Comparison of ENCODE assay signal across 1 cellular context in the genomic region with DNA sequence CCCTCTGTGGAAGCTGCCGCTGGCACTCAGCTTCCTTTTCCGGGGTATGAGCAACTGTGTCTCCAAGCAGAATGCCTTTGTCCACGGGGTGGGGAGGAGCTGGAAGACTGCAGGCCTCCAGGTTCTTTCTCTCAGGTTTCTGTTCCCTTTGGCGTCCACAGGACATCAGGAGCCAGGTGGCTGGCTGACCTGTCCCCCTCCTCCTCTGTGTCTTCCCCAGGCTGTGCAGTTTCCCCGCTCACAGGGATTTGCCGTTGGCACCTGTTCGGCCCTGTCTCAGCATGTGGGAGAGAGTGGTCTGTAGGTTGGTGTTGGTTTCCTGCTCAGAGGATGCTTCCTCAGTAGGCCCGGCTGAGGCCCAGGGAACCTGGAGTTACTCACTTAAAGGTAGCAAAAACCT.
TF ChIP-seq lines count a peak whose summit lies in the region.

No MANE protein-coding gene starts in this region.

TF ChIP-seq in GM12878, 131 proteins besides CTCF, POLR2A, EP300 and RAD21:
- TF ChIP-seq TARDBP (IDR thresholded peaks at IDR 0.05; ENCODE audit: borderline replicate concordance) (no peak), KLF5 (IDR thresholded peaks at IDR 0.05; ENCODE audit: partially characterized antibody) (no peak), ZNF207 (IDR thresholded peaks at IDR 0.05; ENCODE audit: borderline replicate concordance) (no peak), NBN (IDR thresholded peaks at IDR 0.05) (no peak), PAX8 (IDR thresholded peaks at IDR 0.05) (no peak), SMARCA5 (IDR thresholded peaks at IDR 0.05) (no peak), HCFC1 (IDR thresholded peaks at IDR 0.05; ENCODE audit: low read length) (no peak)
- TF ChIP-seq, protein P1, sequence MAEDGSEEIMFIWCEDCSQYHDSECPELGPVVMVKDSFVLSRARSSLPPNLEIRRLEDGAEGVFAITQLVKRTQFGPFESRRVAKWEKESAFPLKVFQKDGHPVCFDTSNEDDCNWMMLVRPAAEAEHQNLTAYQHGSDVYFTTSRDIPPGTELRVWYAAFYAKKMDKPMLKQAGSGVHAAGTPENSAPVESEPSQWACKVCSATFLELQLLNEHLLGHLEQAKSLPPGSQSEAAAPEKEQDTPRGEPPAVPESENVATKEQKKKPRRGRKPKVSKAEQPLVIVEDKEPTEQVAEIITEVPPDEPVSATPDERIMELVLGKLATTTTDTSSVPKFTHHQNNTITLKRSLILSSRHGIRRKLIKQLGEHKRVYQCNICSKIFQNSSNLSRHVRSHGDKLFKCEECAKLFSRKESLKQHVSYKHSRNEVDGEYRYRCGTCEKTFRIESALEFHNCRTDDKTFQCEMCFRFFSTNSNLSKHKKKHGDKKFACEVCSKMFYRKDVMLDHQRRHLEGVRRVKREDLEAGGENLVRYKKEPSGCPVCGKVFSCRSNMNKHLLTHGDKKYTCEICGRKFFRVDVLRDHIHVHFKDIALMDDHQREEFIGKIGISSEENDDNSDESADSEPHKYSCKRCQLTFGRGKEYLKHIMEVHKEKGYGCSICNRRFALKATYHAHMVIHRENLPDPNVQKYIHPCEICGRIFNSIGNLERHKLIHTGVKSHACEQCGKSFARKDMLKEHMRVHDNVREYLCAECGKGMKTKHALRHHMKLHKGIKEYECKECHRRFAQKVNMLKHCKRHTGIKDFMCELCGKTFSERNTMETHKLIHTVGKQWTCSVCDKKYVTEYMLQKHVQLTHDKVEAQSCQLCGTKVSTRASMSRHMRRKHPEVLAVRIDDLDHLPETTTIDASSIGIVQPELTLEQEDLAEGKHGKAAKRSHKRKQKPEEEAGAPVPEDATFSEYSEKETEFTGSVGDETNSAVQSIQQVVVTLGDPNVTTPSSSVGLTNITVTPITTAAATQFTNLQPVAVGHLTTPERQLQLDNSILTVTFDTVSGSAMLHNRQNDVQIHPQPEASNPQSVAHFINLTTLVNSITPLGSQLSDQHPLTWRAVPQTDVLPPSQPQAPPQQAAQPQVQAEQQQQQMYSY (CRISPR knock-in tag; IDR thresholded peaks at IDR 0.05), result no peak
- TF ChIP-seq, protein P2, sequence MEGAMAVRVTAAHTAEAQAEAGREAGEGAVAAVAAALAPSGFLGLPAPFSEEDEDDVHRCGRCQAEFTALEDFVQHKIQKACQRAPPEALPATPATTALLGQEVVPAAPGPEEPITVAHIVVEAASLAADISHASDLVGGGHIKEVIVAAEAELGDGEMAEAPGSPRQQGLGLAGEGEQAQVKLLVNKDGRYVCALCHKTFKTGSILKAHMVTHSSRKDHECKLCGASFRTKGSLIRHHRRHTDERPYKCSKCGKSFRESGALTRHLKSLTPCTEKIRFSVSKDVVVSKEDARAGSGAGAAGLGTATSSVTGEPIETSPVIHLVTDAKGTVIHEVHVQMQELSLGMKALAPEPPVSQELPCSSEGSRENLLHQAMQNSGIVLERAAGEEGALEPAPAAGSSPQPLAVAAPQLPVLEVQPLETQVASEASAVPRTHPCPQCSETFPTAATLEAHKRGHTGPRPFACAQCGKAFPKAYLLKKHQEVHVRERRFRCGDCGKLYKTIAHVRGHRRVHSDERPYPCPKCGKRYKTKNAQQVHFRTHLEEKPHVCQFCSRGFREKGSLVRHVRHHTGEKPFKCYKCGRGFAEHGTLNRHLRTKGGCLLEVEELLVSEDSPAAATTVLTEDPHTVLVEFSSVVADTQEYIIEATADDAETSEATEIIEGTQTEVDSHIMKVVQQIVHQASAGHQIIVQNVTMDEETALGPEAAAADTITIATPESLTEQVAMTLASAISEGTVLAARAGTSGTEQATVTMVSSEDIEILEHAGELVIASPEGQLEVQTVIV (IDR thresholded peaks at IDR 0.05; ENCODE audit: borderline replicate concordance, partially characterized antibody), result no peak
